1 cellular context compared by ENCODE assay signal in genomic region chr5:138603521-138603920, GRCh38.
A peak's percentile ranks its signal among the peaks of the same experiment; 100 is the strongest.
TF ChIP-seq lines count a peak whose summit lies in the region.

No MANE protein-coding gene starts in this region.

TF ChIP-seq in GM12878, 131 proteins besides CTCF, POLR2A, EP300 and RAD21 (continued from another document and continues in another):
- TF ChIP-seq KDM1A (IDR thresholded peaks at IDR 0.05; ENCODE audit: borderline replicate concordance) (no peak), TCF12 (IDR thresholded peaks at IDR 0.05; ENCODE audit: low read depth, low read length) (peak; percentile 91), RAD51 (IDR thresholded peaks at IDR 0.05) (peak; percentile 60), ELK1 (IDR thresholded peaks at IDR 0.05; ENCODE audit: low read depth, low read length) (no peak), HCFC1 (IDR thresholded peaks at IDR 0.05; ENCODE audit: low read length) (no peak), NFIC (IDR thresholded peaks at IDR 0.05; ENCODE audit: low read depth, low read length) (peak; percentile 62), LARP7 (IDR thresholded peaks at IDR 0.05) (no peak), DPF2 (IDR thresholded peaks at IDR 0.05) (peak; percentile 56), RELA (IDR thresholded peaks at IDR 0.05; ENCODE audit: borderline replicate concordance, partially characterized antibody) (peak; percentile 74), BCL3 (IDR thresholded peaks at IDR 0.05; ENCODE audit: borderline replicate concordance, insufficient read depth, low read depth, low read length, poor library complexity, severe bottlenecking) (peak; percentile 82), SIX5 (IDR thresholded peaks at IDR 0.05; ENCODE audit: low read depth, low read length, severe bottlenecking) (no peak), IKZF1 (conservative IDR thresholded peaks at IDR 0.05) (peak; percentile 79), NR2C1 (IDR thresholded peaks at IDR 0.05) (no peak), HDAC6 (IDR thresholded peaks at IDR 0.05; ENCODE audit: unreplicated experiment) (no peak), PML (IDR thresholded peaks at IDR 0.05; ENCODE audit: low read length) (no peak), ZNF274 (IDR thresholded peaks at IDR 0.05; ENCODE audit: insufficient read depth, insufficient read length) (no peak), TAF1 (IDR thresholded peaks at IDR 0.05; ENCODE audit: borderline replicate concordance, low read depth, low read length) (no peak), YBX1 (IDR thresholded peaks at IDR 0.05) (no peak), ZNF217 (IDR thresholded peaks at IDR 0.05) (no peak), EED (IDR thresholded peaks at IDR 0.05; ENCODE audit: low read depth) (peak; percentile 89), ZBTB4 (CRISPR knock-in tag; IDR thresholded peaks at IDR 0.05) (no peak), REST (IDR thresholded peaks at IDR 0.05; ENCODE audit: low read depth, low read length) (no peak), PAX5 (IDR thresholded peaks at IDR 0.05; ENCODE audit: borderline replicate concordance, low read depth, low read length) (0 out of 2 replicates have a peak, but pooled peaks have one; percentile 30), RUNX3 (IDR thresholded peaks at IDR 0.05; ENCODE audit: low read length) (peak; percentile 93), ATF7 (IDR thresholded peaks at IDR 0.05; ENCODE audit: low read depth) (no peak), EGR1 (IDR thresholded peaks at IDR 0.05; ENCODE audit: borderline replicate concordance in 1 of 2, low read depth in 2 of 2, low read length in 2 of 2) (no peak), TCF3 (IDR thresholded peaks at IDR 0.05; ENCODE audit: borderline replicate concordance, insufficient read depth, low read depth, low read length) (peak; percentile 75; the same call in 1 of the 2 replicates), MEF2B (IDR thresholded peaks at IDR 0.05; ENCODE audit: partially characterized antibody, poor library complexity, severe bottlenecking) (no peak), KAT2A (conservative IDR thresholded peaks at IDR 0.05; ENCODE audit: control insufficient read depth, low read depth, low read length) (no peak)
- TF ChIP-seq, protein P1, sequence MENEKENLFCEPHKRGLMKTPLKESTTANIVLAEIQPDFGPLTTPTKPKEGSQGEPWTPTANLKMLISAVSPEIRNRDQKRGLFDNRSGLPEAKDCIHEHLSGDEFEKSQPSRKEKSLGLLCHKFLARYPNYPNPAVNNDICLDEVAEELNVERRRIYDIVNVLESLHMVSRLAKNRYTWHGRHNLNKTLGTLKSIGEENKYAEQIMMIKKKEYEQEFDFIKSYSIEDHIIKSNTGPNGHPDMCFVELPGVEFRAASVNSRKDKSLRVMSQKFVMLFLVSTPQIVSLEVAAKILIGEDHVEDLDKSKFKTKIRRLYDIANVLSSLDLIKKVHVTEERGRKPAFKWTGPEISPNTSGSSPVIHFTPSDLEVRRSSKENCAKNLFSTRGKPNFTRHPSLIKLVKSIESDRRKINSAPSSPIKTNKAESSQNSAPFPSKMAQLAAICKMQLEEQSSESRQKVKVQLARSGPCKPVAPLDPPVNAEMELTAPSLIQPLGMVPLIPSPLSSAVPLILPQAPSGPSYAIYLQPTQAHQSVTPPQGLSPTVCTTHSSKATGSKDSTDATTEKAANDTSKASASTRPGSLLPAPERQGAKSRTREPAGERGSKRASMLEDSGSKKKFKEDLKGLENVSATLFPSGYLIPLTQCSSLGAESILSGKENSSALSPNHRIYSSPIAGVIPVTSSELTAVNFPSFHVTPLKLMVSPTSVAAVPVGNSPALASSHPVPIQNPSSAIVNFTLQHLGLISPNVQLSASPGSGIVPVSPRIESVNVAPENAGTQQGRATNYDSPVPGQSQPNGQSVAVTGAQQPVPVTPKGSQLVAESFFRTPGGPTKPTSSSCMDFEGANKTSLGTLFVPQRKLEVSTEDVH (IDR thresholded peaks at IDR 0.05; ENCODE audit: low read depth, partially characterized antibody), result no peak
- TF ChIP-seq, protein P2, sequence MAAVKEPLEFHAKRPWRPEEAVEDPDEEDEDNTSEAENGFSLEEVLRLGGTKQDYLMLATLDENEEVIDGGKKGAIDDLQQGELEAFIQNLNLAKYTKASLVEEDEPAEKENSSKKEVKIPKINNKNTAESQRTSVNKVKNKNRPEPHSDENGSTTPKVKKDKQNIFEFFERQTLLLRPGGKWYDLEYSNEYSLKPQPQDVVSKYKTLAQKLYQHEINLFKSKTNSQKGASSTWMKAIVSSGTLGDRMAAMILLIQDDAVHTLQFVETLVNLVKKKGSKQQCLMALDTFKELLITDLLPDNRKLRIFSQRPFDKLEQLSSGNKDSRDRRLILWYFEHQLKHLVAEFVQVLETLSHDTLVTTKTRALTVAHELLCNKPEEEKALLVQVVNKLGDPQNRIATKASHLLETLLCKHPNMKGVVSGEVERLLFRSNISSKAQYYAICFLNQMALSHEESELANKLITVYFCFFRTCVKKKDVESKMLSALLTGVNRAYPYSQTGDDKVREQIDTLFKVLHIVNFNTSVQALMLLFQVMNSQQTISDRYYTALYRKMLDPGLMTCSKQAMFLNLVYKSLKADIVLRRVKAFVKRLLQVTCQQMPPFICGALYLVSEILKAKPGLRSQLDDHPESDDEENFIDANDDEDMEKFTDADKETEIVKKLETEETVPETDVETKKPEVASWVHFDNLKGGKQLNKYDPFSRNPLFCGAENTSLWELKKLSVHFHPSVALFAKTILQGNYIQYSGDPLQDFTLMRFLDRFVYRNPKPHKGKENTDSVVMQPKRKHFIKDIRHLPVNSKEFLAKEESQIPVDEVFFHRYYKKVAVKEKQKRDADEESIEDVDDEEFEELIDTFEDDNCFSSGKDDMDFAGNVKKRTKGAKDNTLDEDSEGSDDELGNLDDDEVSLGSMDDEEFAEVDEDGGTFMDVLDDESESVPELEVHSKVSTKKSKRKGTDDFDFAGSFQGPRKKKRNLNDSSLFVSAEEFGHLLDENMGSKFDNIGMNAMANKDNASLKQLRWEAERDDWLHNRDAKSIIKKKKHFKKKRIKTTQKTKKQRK (IDR thresholded peaks at IDR 0.05; ENCODE audit: low read depth, low read length), result no peak
- TF ChIP-seq, protein P3, sequence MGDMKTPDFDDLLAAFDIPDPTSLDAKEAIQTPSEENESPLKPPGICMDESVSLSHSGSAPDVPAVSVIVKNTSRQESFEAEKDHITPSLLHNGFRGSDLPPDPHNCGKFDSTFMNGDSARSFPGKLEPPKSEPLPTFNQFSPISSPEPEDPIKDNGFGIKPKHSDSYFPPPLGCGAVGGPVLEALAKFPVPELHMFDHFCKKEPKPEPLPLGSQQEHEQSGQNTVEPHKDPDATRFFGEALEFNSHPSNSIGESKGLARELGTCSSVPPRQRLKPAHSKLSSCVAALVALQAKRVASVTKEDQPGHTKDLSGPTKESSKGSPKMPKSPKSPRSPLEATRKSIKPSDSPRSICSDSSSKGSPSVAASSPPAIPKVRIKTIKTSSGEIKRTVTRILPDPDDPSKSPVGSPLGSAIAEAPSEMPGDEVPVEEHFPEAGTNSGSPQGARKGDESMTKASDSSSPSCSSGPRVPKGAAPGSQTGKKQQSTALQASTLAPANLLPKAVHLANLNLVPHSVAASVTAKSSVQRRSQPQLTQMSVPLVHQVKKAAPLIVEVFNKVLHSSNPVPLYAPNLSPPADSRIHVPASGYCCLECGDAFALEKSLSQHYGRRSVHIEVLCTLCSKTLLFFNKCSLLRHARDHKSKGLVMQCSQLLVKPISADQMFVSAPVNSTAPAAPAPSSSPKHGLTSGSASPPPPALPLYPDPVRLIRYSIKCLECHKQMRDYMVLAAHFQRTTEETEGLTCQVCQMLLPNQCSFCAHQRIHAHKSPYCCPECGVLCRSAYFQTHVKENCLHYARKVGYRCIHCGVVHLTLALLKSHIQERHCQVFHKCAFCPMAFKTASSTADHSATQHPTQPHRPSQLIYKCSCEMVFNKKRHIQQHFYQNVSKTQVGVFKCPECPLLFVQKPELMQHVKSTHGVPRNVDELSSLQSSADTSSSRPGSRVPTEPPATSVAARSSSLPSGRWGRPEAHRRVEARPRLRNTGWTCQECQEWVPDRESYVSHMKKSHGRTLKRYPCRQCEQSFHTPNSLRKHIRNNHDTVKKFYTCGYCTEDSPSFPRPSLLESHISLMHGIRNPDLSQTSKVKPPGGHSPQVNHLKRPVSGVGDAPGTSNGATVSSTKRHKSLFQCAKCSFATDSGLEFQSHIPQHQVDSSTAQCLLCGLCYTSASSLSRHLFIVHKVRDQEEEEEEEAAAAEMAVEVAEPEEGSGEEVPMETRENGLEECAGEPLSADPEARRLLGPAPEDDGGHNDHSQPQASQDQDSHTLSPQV (IDR thresholded peaks at IDR 0.05), result no peak
- TF ChIP-seq, protein P4, sequence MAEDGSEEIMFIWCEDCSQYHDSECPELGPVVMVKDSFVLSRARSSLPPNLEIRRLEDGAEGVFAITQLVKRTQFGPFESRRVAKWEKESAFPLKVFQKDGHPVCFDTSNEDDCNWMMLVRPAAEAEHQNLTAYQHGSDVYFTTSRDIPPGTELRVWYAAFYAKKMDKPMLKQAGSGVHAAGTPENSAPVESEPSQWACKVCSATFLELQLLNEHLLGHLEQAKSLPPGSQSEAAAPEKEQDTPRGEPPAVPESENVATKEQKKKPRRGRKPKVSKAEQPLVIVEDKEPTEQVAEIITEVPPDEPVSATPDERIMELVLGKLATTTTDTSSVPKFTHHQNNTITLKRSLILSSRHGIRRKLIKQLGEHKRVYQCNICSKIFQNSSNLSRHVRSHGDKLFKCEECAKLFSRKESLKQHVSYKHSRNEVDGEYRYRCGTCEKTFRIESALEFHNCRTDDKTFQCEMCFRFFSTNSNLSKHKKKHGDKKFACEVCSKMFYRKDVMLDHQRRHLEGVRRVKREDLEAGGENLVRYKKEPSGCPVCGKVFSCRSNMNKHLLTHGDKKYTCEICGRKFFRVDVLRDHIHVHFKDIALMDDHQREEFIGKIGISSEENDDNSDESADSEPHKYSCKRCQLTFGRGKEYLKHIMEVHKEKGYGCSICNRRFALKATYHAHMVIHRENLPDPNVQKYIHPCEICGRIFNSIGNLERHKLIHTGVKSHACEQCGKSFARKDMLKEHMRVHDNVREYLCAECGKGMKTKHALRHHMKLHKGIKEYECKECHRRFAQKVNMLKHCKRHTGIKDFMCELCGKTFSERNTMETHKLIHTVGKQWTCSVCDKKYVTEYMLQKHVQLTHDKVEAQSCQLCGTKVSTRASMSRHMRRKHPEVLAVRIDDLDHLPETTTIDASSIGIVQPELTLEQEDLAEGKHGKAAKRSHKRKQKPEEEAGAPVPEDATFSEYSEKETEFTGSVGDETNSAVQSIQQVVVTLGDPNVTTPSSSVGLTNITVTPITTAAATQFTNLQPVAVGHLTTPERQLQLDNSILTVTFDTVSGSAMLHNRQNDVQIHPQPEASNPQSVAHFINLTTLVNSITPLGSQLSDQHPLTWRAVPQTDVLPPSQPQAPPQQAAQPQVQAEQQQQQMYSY (CRISPR knock-in tag; IDR thresholded peaks at IDR 0.05), result no peak
